ENCODE assay signal across 37 cellular contexts in the genomic region with DNA sequence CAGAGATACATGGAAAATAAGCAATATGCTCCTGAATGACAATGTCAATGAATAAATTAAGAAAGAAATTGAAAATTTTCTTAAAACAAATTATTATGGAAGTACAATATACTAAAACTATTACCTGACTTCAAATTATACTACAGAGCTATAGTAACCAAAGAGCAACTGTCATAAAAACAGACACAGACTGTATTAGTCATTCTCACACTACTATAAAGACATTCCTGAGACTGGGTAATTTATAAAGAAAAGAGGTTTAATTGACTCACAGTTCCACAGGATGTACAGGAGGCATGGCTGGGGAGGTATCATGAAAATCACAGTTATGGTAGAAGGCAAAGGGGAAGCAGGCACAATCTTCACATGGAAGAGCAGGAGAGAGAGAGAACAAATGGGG. TPM values are rescaled to one million over a fixed set of nuclear protein-coding genes. Genes with fewer than 3 reads are reported as not detected.
"Had no signal": no experiment of that assay in that cellular context is flagged by ENCODE, and none has a peak within 500 bp of the region (broad histone marks: within the 10 kb centered on the region; RNA-seq: fewer than 3 reads in every experiment).

No MANE protein-coding gene starts in this region.

- H3K4me3 Mint-ChIP-seq: activated CD4-positive, alpha-beta T cell treated with anti-CD3 and anti-CD28 coated beads, Interleukin-2, amount 10 ng/mL, durations not matched to agents 24 days and 14 days; activated CD8-positive, alpha-beta T cell treated with anti-CD3 and anti-CD28 coated beads for 36 hours; activated naive CD4-positive, alpha-beta T cell treated with anti-CD3 and anti-CD28 coated beads, Interleukin-2, amount 50 U/mL, for 24 hours; activated naive CD8-positive, alpha-beta T cell treated with anti-CD3 and anti-CD28 coated beads, Interleukin-2, amount 50 U/mL, for 24 hours; activated T-cell treated with anti-CD3 and anti-CD28 coated beads, Interleukin-2, amount 50 U/mL, for 24 hours; brain; IgD-negative memory B cell had no signal

- H3K4me1 ChIP-seq: Peyer's patch had no signal

- H3K27ac ChIP-seq: Peyer's patch had no signal

- H3K27me3 ChIP-seq: MG63, Peyer's patch had no signal

- ATAC-seq: activated CD8-positive, alpha-beta T cell treated with anti-CD3 and anti-CD28 coated beads for 36 hours; activated naive CD8-positive, alpha-beta T cell treated with anti-CD3 and anti-CD28 coated beads, Interleukin-2, amount 50 U/mL, for 24 hours; PC-3; SK-N-SH treated with all-trans-retinoic acid at 6 μM for 48 hours had no signal

- H3K27me3 Mint-ChIP-seq: activated CD4-positive, alpha-beta T cell treated with anti-CD3 and anti-CD28 coated beads, Interleukin-2, amount 10 ng/mL, durations not matched to agents 24 days and 14 days; activated CD8-positive, alpha-beta T cell treated with anti-CD3 and anti-CD28 coated beads for 36 hours; activated naive CD4-positive, alpha-beta T cell treated with anti-CD3 and anti-CD28 coated beads, Interleukin-2, amount 50 U/mL, for 24 hours; activated naive CD8-positive, alpha-beta T cell treated with anti-CD3 and anti-CD28 coated beads, Interleukin-2, amount 50 U/mL, for 24 hours; brain had no signal

- H3K36me3 Mint-ChIP-seq: brain had no signal

- H3K27ac Mint-ChIP-seq: activated CD4-positive, alpha-beta T cell treated with anti-CD3 and anti-CD28 coated beads, Interleukin-2, amount 10 ng/mL, durations not matched to agents 24 days and 14 days; activated CD8-positive, alpha-beta T cell treated with anti-CD3 and anti-CD28 coated beads for 36 hours; activated naive CD8-positive, alpha-beta T cell treated with anti-CD3 and anti-CD28 coated beads, Interleukin-2, amount 50 U/mL, for 24 hours; activated T-cell treated with anti-CD3 and anti-CD28 coated beads, Interleukin-2, amount 50 U/mL, for 24 hours; activated T-helper 2 cell treated with anti-CD3 and anti-CD28 coated beads, Interferon-gamma antibody, Interleukin-2, Interleukin-4, amounts not matched to agents 10 μg/mL and 5 μg/mL and 100 μg/mL, durations not matched to agents 14 hours and 24 hours and 36 hours; brain; IgD-negative memory B cell had no signal

- H3K4me1 Mint-ChIP-seq: activated CD4-positive, alpha-beta T cell treated with anti-CD3 and anti-CD28 coated beads, Interleukin-2, amount 10 ng/mL, durations not matched to agents 24 days and 14 days; brain had no signal

- DNase-seq: activated CD4-positive, alpha-beta T cell treated with anti-CD3 and anti-CD28 coated beads, Interleukin-2, amount 10 ng/mL, durations not matched to agents 24 days and 14 days; activated CD4-positive, alpha-beta T cell treated with anti-CD3 and anti-CD28 coated beads, Interleukin-2, amount 50 U/mL, for 4 hours; activated CD8-positive, alpha-beta T cell treated with anti-CD3 and anti-CD28 coated beads for 36 hours; activated gamma-delta T cell; activated naive CD4-positive, alpha-beta T cell treated with Interleukin-2 at 50 U/mL for 16 hours; activated naive CD8-positive, alpha-beta T cell treated with anti-CD3 and anti-CD28 coated beads, Interleukin-2, amount 50 U/mL, for 24 hours; activated T-cell treated with anti-CD3 and anti-CD28 coated beads, Interleukin-2, amount 50 U/mL, for 24 hours; anterior cingulate cortex; caudate nucleus; cerebellar nuclear complex; Kasumi-1; KG1; MG63; NCI-H1105; NCI-H1417 treated with DMSO at 0.1 percent for 48 hours; NCI-H187 treated with DMSO at 0.1 percent for 48 hours; NCI-H2081; NCI-H226; NCI-H446 treated with DMSO at 0.1 percent for 48 hours; NCI-H524; NCI-H69; NCI-H82; PC-3; Peyer's patch; RPMI8226; SIG-M5; SW 1271; T-helper 1 cell; T-helper 2 cell; T-helper 9 cell had no signal

RNA-seq across cellular contexts. Expression of a gene that starts 60.0 kb away (rescaled TPM):
- total RNA-seq: bronchial epithelial cell, PC-3, SK-MEL-5 had no signal
